22 cellular contexts compared by ENCODE assay signal in genomic region chr15:68935400-68935937, GRCh38. TPM values are rescaled to one million over a fixed set of nuclear protein-coding genes. Genes with fewer than 3 reads are reported as not detected.
"Had no signal": no experiment of that assay in that cellular context is flagged by ENCODE, and none has a peak within 500 bp of the region (broad histone marks: within the 10 kb centered on the region; RNA-seq: fewer than 3 reads in every experiment).

No MANE protein-coding gene starts in this region.

- H3K27me3 ChIP-seq: neural progenitor cell, pancreas had no signal

- H3K4me1 ChIP-seq: foreskin keratinocyte, neural progenitor cell, pancreas, uterus had no signal

- ATAC-seq: foreskin keratinocyte; left cardiac atrium; left ventricle myocardium superior; natural killer cell treated with Interleukin-12 subunit alpha and Interleukin-12 subunit beta and Interleukin-15 and Interleukin-18, amount 100 ng/mL, for 72 hours; pancreas; right cardiac atrium had no signal

- H3K36me3 ChIP-seq: neural progenitor cell, pancreas, uterus had no signal

- H3K4me2 ChIP-seq: neural progenitor cell, smooth muscle cell had no signal

- H3K27ac ChIP-seq: foreskin keratinocyte, neural progenitor cell, pancreas, uterus had no signal

- H3K9me3 ChIP-seq: pancreas, uterus had no signal

- DNase-seq: effector CD4-positive, alpha-beta T cell; endodermal cell; erythroblast; foreskin keratinocyte; immature natural killer cell; kidney; left cardiac atrium; left ventricle myocardium superior; mesenchymal stem cell; midbrain; nucleus accumbens; pancreas; right cardiac atrium; stimulated activated CD4-positive, alpha-beta T cell treated with anti-CD3 and anti-CD28 coated beads, Interleukin-2, amount 100 ng/mL, for 48 hours; stimulated activated naive CD4-positive, alpha-beta T cell treated with Interleukin-2 at 50 U/mL for 16 hours; uterus had no signal

- FAIRE-seq: endothelial cell of umbilical vein, kidney, pancreas had no signal

- H3K4me3 ChIP-seq: lung, neural progenitor cell, pancreas, smooth muscle cell, uterus had no signal

RNA-seq across cellular contexts. Expression of gene SPESP1, which starts 5.1 kb away (rescaled TPM):
- total RNA-seq: endodermal cell, progenitor cell of endocrine pancreas, smooth muscle cell had no signal
- polyA plus RNA-seq: smooth muscle cell had no signal
